Comparison of ENCODE assay signal across 8 cellular contexts in the genomic region with DNA sequence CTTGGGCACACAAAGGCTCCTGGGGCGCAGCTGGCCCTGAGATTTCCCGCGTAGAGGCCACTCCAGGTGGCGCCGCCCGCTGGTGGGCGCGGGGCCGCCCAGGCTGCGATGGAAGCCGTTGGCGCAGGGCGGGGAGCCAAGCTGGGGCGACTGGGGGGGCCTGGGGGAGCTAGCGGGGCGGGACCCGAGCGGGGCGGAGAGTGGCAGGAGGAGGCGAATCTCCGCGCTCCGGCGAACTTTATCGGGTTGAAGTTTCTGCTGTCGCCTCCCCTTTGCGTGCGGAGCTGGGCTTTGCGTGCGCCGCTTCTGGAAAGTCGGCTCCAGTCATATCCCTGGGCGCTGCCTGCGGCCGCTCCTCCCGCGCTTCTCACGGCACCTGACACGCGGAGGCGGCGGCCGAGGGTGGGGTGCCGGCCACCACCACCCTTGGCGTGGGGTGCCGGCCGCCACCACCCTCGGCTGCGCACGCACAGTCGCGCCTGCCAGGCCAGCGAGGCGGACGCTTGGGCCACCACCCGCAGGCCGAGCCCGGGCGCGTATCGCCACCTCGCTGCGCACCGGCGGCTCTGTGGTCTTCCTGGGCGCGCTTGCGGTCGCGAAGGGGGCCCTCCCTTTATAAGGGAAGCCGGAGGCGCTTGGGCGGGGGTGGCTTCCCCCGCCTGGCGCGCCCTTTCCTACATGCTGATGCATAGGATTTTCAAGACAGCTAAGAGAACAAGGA. TPM values are rescaled to one million over a fixed set of nuclear protein-coding genes. Genes with fewer than 3 reads are reported as not detected.
A peak's percentile ranks its signal among the peaks of the same experiment; 100 is the strongest.
DNase-seq lines count a peak whose midpoint lies in the region; ATAC-seq and TF ChIP-seq lines count a peak whose summit lies in the region.

No MANE protein-coding gene starts in this region.

- POLR2A ChIA-PET in AG04450 (lab: Yijun Ruan, JAX), result interaction anchor here (0.7 kb wide), 1 partner anchor 439 kb away, joined by 3 read pairs; no protein-coding TSS in a partner anchor

- H3K27ac ChIP-seq in AG04450 (ENCODE audit: low read depth, low read length), result no peak overlapping the region
- peak overlapping the region; percentile 95 for H3K27ac ChIP-seq in left ventricle myocardium inferior (replicated peaks)

- H3K36me3 ChIP-seq in left ventricle myocardium inferior, result no peaks in the 10 kb centered on the region

- peaks cover 62% of the 10 kb centered on the region for H3K4me1 ChIP-seq in left ventricle myocardium inferior

- peaks cover 29 to 35% of the 10 kb centered on the region in 2 donors for H3K36me3 Mint-ChIP-seq in activated naive CD4-positive, alpha-beta T cell treated with anti-CD3 and anti-CD28 coated beads, Interleukin-2, amount 50 U/mL, for 72 hours

- peaks cover 0 to 3% of the 10 kb centered on the region in 2 donors for H3K9me3 Mint-ChIP-seq in activated naive CD4-positive, alpha-beta T cell treated with anti-CD3 and anti-CD28 coated beads, Interleukin-2, amount 50 U/mL, for 72 hours

- peak overlapping the region; percentile 53 for H3K4me3 ChIP-seq in AG04450 (ENCODE audit: low read depth, low read length)
- peak overlapping the region; percentile 72 for H3K4me3 ChIP-seq in left ventricle myocardium inferior

- peak overlapping the region; percentile 97 to 99 for H3K27ac Mint-ChIP-seq in activated naive CD4-positive, alpha-beta T cell treated with anti-CD3 and anti-CD28 coated beads, Interleukin-2, amount 50 U/mL, for 72 hours

- DNase-seq in AG04450 (ENCODE audit: low read depth, low spot score) (peak; percentile 42), NOMO-1 treated with DMSO at 0.1 percent for 48 hours (lab: John Stamatoyannopoulos, UW; ENCODE audit: unreplicated experiment) (peak; percentile 92), left ventricle myocardium inferior (peak; percentile 83), renal cortical epithelial cell (ENCODE audit: low read depth) (peak; percentile 61)
- DNase-seq in activated naive CD4-positive, alpha-beta T cell treated with anti-CD3 and anti-CD28 coated beads, Interleukin-2, amount 50 U/mL, for 72 hours (ENCODE audit: low spot score in 2 of 2), result peak; percentile 77 to 90

- CTCF ChIA-PET in AG04450 (lab: Charles Lee), result interaction anchor here (0.6 to 1.4 kb wide), 11 partner anchors 15 to 662 kb away, joined by 3 to 8 read pairs (median 4); no protein-coding TSS in a partner anchor

- H3K9me3 ChIP-seq in AG04450 (ENCODE audit: control insufficient read depth, insufficient read depth, low read length) (peaks cover 19% of the 10 kb centered on the region; the same call in 1 of the 2 replicates), left ventricle myocardium inferior (replicated peaks) (no peaks in the 10 kb centered on the region)

- TF ChIP-seq CTCF in AG04450 (IDR thresholded peaks at IDR 0.05; ENCODE audit: low read depth, low read length), result peak; percentile 30; the same call in 1 of the 2 replicates
- TF ChIP-seq CTCF in left ventricle myocardium inferior (IDR thresholded peaks at IDR 0.05; ENCODE audit: borderline replicate concordance), result peak; percentile 57

- intact Hi-C loops in left ventricle myocardium inferior (cut with micrococcal nuclease), result no loop called here

- peak; percentile 39 for ATAC-seq in GM18861 (IDR thresholded peaks at IDR 0.05; ENCODE audit: unreplicated experiment)
- peak; percentile 50 for ATAC-seq in HG03108 (IDR thresholded peaks at IDR 0.05; ENCODE audit: unreplicated experiment)
- ATAC-seq in activated naive CD4-positive, alpha-beta T cell treated with anti-CD3 and anti-CD28 coated beads, Interleukin-2, amount 50 U/mL, for 72 hours, result peak; percentile 72 to 81
- no peak for ATAC-seq in GM18520 (IDR thresholded peaks at IDR 0.05; ENCODE audit: unreplicated experiment)

- H3K27me3 ChIP-seq in AG04450 (ENCODE audit: control insufficient read depth, insufficient read depth, low read length) (peaks cover 45% of the 10 kb centered on the region), left ventricle myocardium inferior (ENCODE audit: low read depth) (peaks cover 79% of the 10 kb centered on the region)

RNA-seq across cellular contexts. Expression of a gene that starts 0.9 kb away (rescaled TPM):
- polyA plus RNA-seq in AG04450 (2011; rRNA removed), result 5.7 and 7.8 TPM in 2 replicates
- polyA minus RNA-seq in AG04450 (2011; rRNA and poly(A)+ RNA removed), result 10.8 and 15.2 TPM in 2 replicates
- total RNA-seq in activated naive CD4-positive, alpha-beta T cell treated with anti-CD3 and anti-CD28 coated beads, Interleukin-2, amount 50 U/mL, for 72 hours, result 10 to 100 TPM; 40.4 to 41.7 TPM
- total RNA-seq in left ventricle myocardium inferior (17.7 TPM), renal cortical epithelial cell (18.9 and 422 TPM in 2 replicates)

Comparison
In these comparisons a context has a peak if more than half of its experiments do, and no peak if none do; other contexts are left out.
1. DNase-seq: peak in every context shown above with its lines; median percentile 92 in NOMO-1 treated with DMSO at 0.1 percent for 48 hours; 84 in activated naive CD4-positive, alpha-beta T cell treated with anti-CD3 and anti-CD28 coated beads, Interleukin-2, amount 50 U/mL, for 72 hours; 83 in left ventricle myocardium inferior; 61 in renal cortical epithelial cell; 42 in AG04450.